Comparison of ENCODE assay signal across 9 cellular contexts in genomic region chr18:2657043-2657512, GRCh38. TPM values are rescaled to one million over a fixed set of nuclear protein-coding genes. Genes with fewer than 3 reads are reported as not detected.
DNase-seq lines count a peak whose midpoint lies in the region; ATAC-seq, FAIRE-seq and TF ChIP-seq lines count a peak whose summit lies in the region.
"Had no signal": no experiment of that assay in that cellular context is flagged by ENCODE, and none has a peak within 500 bp of the region (broad histone marks: within the 10 kb centered on the region; RNA-seq: fewer than 3 reads in every experiment).

No MANE protein-coding gene starts in this region.

- peaks cover 6% of the 10 kb centered on the region; the same call in 1 of the 2 replicates for H3K36me3 ChIP-seq in SK-N-MC (ENCODE audit: insufficient read depth, low read length)

- ATAC-seq in GM18870 (IDR thresholded peaks at IDR 0.05; ENCODE audit: unreplicated experiment), result no peak

- FAIRE-seq in GM12891 (lab: Jason Lieb, UNC), result no peak
- FAIRE-seq: A204.1 had no signal

- DNase-seq in DMS 273 (lab: John Stamatoyannopoulos, UW; ENCODE audit: unreplicated experiment), result peak; percentile 41
- DNase-seq in DMS 273 treated with DMSO at 0.1 percent for 48 hours (lab: John Stamatoyannopoulos, UW), result no peak
- no peak for DNase-seq in SK-N-MC (ENCODE audit: low read depth, low spot score)
- DNase-seq in foreskin fibroblast, result no peak
- no peak for DNase-seq in GM12891 (ENCODE audit: insufficient read length, low spot score)
- DNase-seq in stimulated activated CD4-positive, alpha-beta T cell treated with anti-CD3 and anti-CD28 coated beads, Interleukin-2, amount 100 ng/mL, for 48 hours, result no peak

- H3K27ac ChIP-seq in SK-N-MC (no peak overlapping the region), skin epidermis (peak overlapping the region in 20 of 21 experiments; percentile 82 to 99 (median 98))

- peak overlapping the region; percentile 97 for H3K9ac ChIP-seq in SK-N-MC (ENCODE audit: insufficient read length)

- TF ChIP-seq POLR2A in GM12891 (IDR thresholded peaks at IDR 0.05; ENCODE audit: low read depth, low read length), result no peak

- peak overlapping the region; percentile 91 for H3K4me3 ChIP-seq in SK-N-MC
- H3K4me3 ChIP-seq in foreskin fibroblast (ENCODE audit: low read depth in 1 of 2, low read length in 2 of 2), result peak overlapping the region; percentile 66 to 93
- H3K4me3 ChIP-seq in skin epidermis, result peak overlapping the region; percentile 74 to 91 (median 89)

- H3K9me3 ChIP-seq in SK-N-MC (ENCODE audit: low read depth, low read length), result no peaks in the 10 kb centered on the region

- TF ChIP-seq CTCF in foreskin fibroblast (IDR thresholded peaks at IDR 0.05; ENCODE audit: low read depth, low read length), result no peak

TF ChIP-seq in GM12891, 5 proteins besides CTCF, POLR2A, EP300 and RAD21:
- TF ChIP-seq TAF1 (IDR thresholded peaks at IDR 0.05; ENCODE audit: low read depth, low read length) (no peak), PAX5 (IDR thresholded peaks at IDR 0.05; ENCODE audit: insufficient read depth, low read length, severe bottlenecking) (no peak), SPI1 (IDR thresholded peaks at IDR 0.05; ENCODE audit: low read depth, low read length) (no peak), POU2F2 (IDR thresholded peaks at IDR 0.05; ENCODE audit: low read depth, low read length) (no peak), POLR2AphosphoS5 (IDR thresholded peaks at IDR 0.05; ENCODE audit: low read depth, low read length) (no peak)

RNA-seq across cellular contexts. Expression of gene SMCHD1, which starts 1.6 kb away (rescaled TPM):
- polyA plus RNA-seq in GM12891 (2012; ENCODE audit: low read depth, missing spikeins), result 24.2 TPM
